In the genomic region with DNA sequence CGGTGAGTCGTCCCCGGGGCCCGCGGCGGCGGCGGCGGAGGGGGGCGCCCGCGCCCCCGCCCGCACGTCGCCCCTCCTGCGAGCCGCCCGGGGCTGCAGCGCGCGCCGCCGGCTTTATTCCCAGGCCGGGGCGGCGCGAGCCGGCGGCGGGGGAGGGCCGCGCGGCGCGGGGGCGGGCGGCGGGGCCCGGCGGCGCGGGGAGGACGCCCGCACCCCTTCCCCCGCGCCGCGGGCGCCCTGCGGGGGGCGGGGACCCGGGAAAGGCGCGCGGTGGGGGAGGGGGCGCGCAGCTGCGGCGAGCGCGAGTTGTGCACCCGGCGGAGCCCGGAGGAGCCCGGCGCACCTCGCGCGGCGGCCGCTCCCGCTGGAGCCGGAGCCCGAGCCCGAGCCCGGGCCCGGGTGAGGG, we compare ENCODE assay signal across 8 cellular contexts. TPM values are rescaled to one million over a fixed set of nuclear protein-coding genes. Genes with fewer than 3 reads are reported as not detected.
DNase-seq lines count a peak whose midpoint lies in the region; ATAC-seq and TF ChIP-seq lines count a peak whose summit lies in the region.

No MANE protein-coding gene starts in this region.

- peak; percentile 3 for ATAC-seq in HG02870 (IDR thresholded peaks at IDR 0.05; ENCODE audit: unreplicated experiment)
- peak; percentile 5 to 15 (median 9) for ATAC-seq in T-cell (replicated peaks in 1 of 4)
- no peak for ATAC-seq in GM21515 (IDR thresholded peaks at IDR 0.05; ENCODE audit: unreplicated experiment)

- H3K36me3 Mint-ChIP-seq in T-cell, result peaks cover 8% of the 10 kb centered on the region

- TF ChIP-seq POLR2A in esophagus squamous epithelium (IDR thresholded peaks at IDR 0.05) (no peak), ovary (IDR thresholded peaks at IDR 0.05) (no peak)

- POLR2A ChIA-PET in T-cell (lab: Charles Lee), result interaction anchor here (0.5 to 1.3 kb wide), 13 partner anchors 10 to 1252 kb away, joined by 3 to 10 read pairs (median 4); a partner anchor contains a TSS

- no peaks in the 10 kb centered on the region for H3K9me3 ChIP-seq in esophagus squamous epithelium
- no peaks in the 10 kb centered on the region for H3K9me3 ChIP-seq in ovary

- no peak overlapping the region for H3K27ac Mint-ChIP-seq in T-cell

- H3K27me3 ChIP-seq in esophagus squamous epithelium (no peaks in the 10 kb centered on the region), ovary (no peaks in the 10 kb centered on the region)

- CTCF ChIA-PET in T-cell (lab: Charles Lee), result interaction anchor here in 1 of 2 donors (1.0 to 1.3 kb wide), 3 partner anchors 10 to 42 kb away, joined by 4 to 7 read pairs (median 6); a partner anchor contains a TSS

- peak; percentile 74 for DNase-seq in NCI-H2227 (lab: John Stamatoyannopoulos, UW; ENCODE audit: unreplicated experiment)
- DNase-seq in NCI-H2227 treated with DMSO at 0.1 percent for 48 hours (lab: John Stamatoyannopoulos, UW), result no peak
- DNase-seq in T-cell, result peak in 13 of 34 experiments; percentile 17 to 44 (median 27)
- DNase-seq in esophagus squamous epithelium (lab: John Stamatoyannopoulos, UW), result no peak
- DNase-seq in ovary, result peak in 1 of 5 donors; percentile 55
- no peak for DNase-seq in NCI-H526 treated with DMSO at 0.1 percent for 48 hours (lab: John Stamatoyannopoulos, UW)

- H3K36me3 ChIP-seq in esophagus squamous epithelium (peaks cover 0 to 27% (median 16%) of the 10 kb centered on the region in 3 donors), ovary (no peaks in the 10 kb centered on the region)

- no peaks in the 10 kb centered on the region for H3K27me3 Mint-ChIP-seq in T-cell

- intact Hi-C loops in esophagus squamous epithelium (cut with DNase I) (no loop called here), ovary (cut with DNase I) (no loop called here)

- 0% methylated on average over 3 of the region's 78 CpGs; no CpG with 5 or more reads in 1 of the 2 donors for WGBS in esophagus squamous epithelium, 2 donors
- WGBS in ovary, 3 donors, result 0 to 1% (median 1%) methylated on average over 4 to 78 of the region's 78 CpGs

- TF ChIP-seq EP300 in ovary (IDR thresholded peaks at IDR 0.05), result no peak

- peaks cover 35 to 44% (median 42%) of the 10 kb centered on the region in 3 donors for H3K4me1 Mint-ChIP-seq in T-cell

- H3K9me3 Mint-ChIP-seq in T-cell, result no peaks in the 10 kb centered on the region

- H3K4me3 Mint-ChIP-seq in T-cell, result peak overlapping the region in 1 of 3 donors; percentile 91

- H3K27ac ChIP-seq in esophagus squamous epithelium, result peak overlapping the region; percentile 93 to 98 (median 96)
- peak overlapping the region in 1 of 2 donors; percentile 53 for H3K27ac ChIP-seq in ovary

- no peak for TF ChIP-seq CTCF in esophagus squamous epithelium (IDR thresholded peaks at IDR 0.05)
- TF ChIP-seq CTCF in ovary (IDR thresholded peaks at IDR 0.05), result no peak

- peak overlapping the region; percentile 77 to 88 (median 84) for H3K4me3 ChIP-seq in esophagus squamous epithelium
- peak overlapping the region; percentile 63 for H3K4me3 ChIP-seq in ovary

- H3K4me1 ChIP-seq in esophagus squamous epithelium, result peaks cover 0 to 54% (median 19%) of the 10 kb centered on the region in 3 donors
- no peaks in the 10 kb centered on the region for H3K4me1 ChIP-seq in ovary (ENCODE audit: insufficient read depth)

RNA-seq across cellular contexts. Expression of a gene that starts 0.6 kb away (rescaled TPM):
- total RNA-seq in T-cell (100 to 1,000 TPM in 4 of 5 donors, 10 to 100 TPM in 1; 92.8 to 119 (median 104) TPM), esophagus squamous epithelium (100 to 1,000 TPM; 118 to 309 (median 193) TPM), ovary (10 to 100 TPM in 4 of 7 donors, 1 to 10 TPM in 3; 5.1 to 39.9 (median 10.4) TPM)
- polyA plus RNA-seq in ovary, result 1 to 10 TPM; 2.4 to 5.6 TPM

RNA-seq across cellular contexts. Expression of a gene that starts 11.5 kb away (rescaled TPM):
- total RNA-seq in T-cell (10 to 100 TPM; 16.4 to 33.8 (median 30.5) TPM), esophagus squamous epithelium (10 to 100 TPM; 17.3 to 21.6 (median 18.2) TPM), ovary (10 to 100 TPM; 14.7 to 26.6 (median 17.8) TPM)
- 10 to 100 TPM in 1 of 2 donors, 1 to 10 TPM in 1; 2.0 to 26.3 TPM for polyA plus RNA-seq in ovary
